ENCODE assay signal across 1 cellular context in genomic region chr12:46814143-46814542, GRCh38.
A peak's percentile ranks its signal among the peaks of the same experiment; 100 is the strongest.
TF ChIP-seq lines count a peak whose summit lies in the region.

No MANE protein-coding gene starts in this region.

TF ChIP-seq in HepG2, 621 proteins besides CTCF, POLR2A, EP300 and RAD21 (continued from another document and continues in another):
- TF ChIP-seq ZBTB40 (IDR thresholded peaks at IDR 0.05) (no peak), ZBTB40 (CRISPR knock-in tag; IDR thresholded peaks at IDR 0.05) (no peak; the same call in 1 of the 2 replicates), MED13 (CRISPR knock-in tag; IDR thresholded peaks at IDR 0.05) (0 out of 2 replicates have a peak, but pooled peaks have one; percentile 49), ZEB1 (IDR thresholded peaks at IDR 0.05; ENCODE audit: insufficient replicate concordance, low read depth) (peak; percentile 56), ZFP36 (IDR thresholded peaks at IDR 0.05; ENCODE audit: borderline replicate concordance, low read depth, low read length, partially characterized antibody) (no peak), HIC2 (CRISPR knock-in tag; IDR thresholded peaks at IDR 0.05; ENCODE audit: low read depth) (no peak), ZNF773 (CRISPR knock-in tag; IDR thresholded peaks at IDR 0.05; ENCODE audit: borderline replicate concordance) (no peak), SIN3A (IDR thresholded peaks at IDR 0.05; ENCODE audit: borderline replicate concordance, low read depth, low read length) (no peak), ZNF362 (CRISPR knock-in tag; IDR thresholded peaks at IDR 0.05; ENCODE audit: borderline replicate concordance) (no peak; the same call in 1 of the 2 replicates), U2AF2 (IDR thresholded peaks at IDR 0.05; ENCODE audit: low read depth, low read length) (no peak), BRCA1 (CRISPR knock-in tag; IDR thresholded peaks at IDR 0.05) (no peak), JUND (CRISPR knock-in tag; IDR thresholded peaks at IDR 0.05) (no peak), ZBTB34 (CRISPR knock-in tag; IDR thresholded peaks at IDR 0.05) (0 out of 2 replicates have a peak, but pooled peaks have one; percentile 54), ZNF512 (CRISPR knock-in tag; IDR thresholded peaks at IDR 0.05) (no peak), MED1 (CRISPR knock-in tag; IDR thresholded peaks at IDR 0.05) (peak; percentile 96), SOX6 (IDR thresholded peaks at IDR 0.05) (no peak), SOX6 (CRISPR knock-in tag; IDR thresholded peaks at IDR 0.05) (peak; percentile 93), ZNF713 (CRISPR knock-in tag; IDR thresholded peaks at IDR 0.05) (no peak), NFATC3 (CRISPR knock-in tag; IDR thresholded peaks at IDR 0.05) (no peak), MXI1 (IDR thresholded peaks at IDR 0.05; ENCODE audit: borderline replicate concordance, low read depth, low read length) (no peak), RARA (CRISPR knock-in tag; IDR thresholded peaks at IDR 0.05) (peak; percentile 98), NRL (CRISPR knock-in tag; IDR thresholded peaks at IDR 0.05; ENCODE audit: borderline replicate concordance) (no peak), CAMTA2 (CRISPR knock-in tag; IDR thresholded peaks at IDR 0.05; ENCODE audit: borderline replicate concordance) (no peak), ZNF343 (CRISPR knock-in tag; IDR thresholded peaks at IDR 0.05) (no peak), ZNF780A (CRISPR knock-in tag; IDR thresholded peaks at IDR 0.05) (no peak), HOXD1 (CRISPR knock-in tag; IDR thresholded peaks at IDR 0.05) (peak; percentile 55; the same call in 1 of the 2 replicates), E2F5 (CRISPR knock-in tag; conservative IDR thresholded peaks at IDR 0.05) (no peak), ZZZ3 (CRISPR knock-in tag; IDR thresholded peaks at IDR 0.05; ENCODE audit: borderline replicate concordance) (no peak), KDM5B (CRISPR knock-in tag; IDR thresholded peaks at IDR 0.05; ENCODE audit: borderline replicate concordance) (no peak), ONECUT2 (CRISPR knock-in tag; IDR thresholded peaks at IDR 0.05) (peak; percentile 46; the same call in 1 of the 2 replicates), TIGD3 (CRISPR knock-in tag; IDR thresholded peaks at IDR 0.05; ENCODE audit: borderline replicate concordance) (no peak), DPF2 (CRISPR knock-in tag; IDR thresholded peaks at IDR 0.05; ENCODE audit: borderline replicate concordance, low read depth) (peak; percentile 79), ZNF605 (CRISPR knock-in tag; IDR thresholded peaks at IDR 0.05) (no peak), GMEB1 (CRISPR knock-in tag; IDR thresholded peaks at IDR 0.05; ENCODE audit: borderline replicate concordance) (no peak; the same call in 1 of the 2 replicates), SRSF1 (optimal IDR thresholded peaks at IDR 0.05; ENCODE audit: low read depth, low read length) (no peak), FUBP1 (CRISPR knock-in tag; IDR thresholded peaks at IDR 0.05; ENCODE audit: borderline replicate concordance) (no peak), ZNF264 (CRISPR knock-in tag; IDR thresholded peaks at IDR 0.05) (no peak), MBD4 (IDR thresholded peaks at IDR 0.05; ENCODE audit: borderline replicate concordance, low read length) (0 out of 2 replicates have a peak, but pooled peaks have one; percentile 62), TCF7L2 (IDR thresholded peaks at IDR 0.05; ENCODE audit: low read depth, low read length) (no peak), ZFP41 (CRISPR knock-in tag; IDR thresholded peaks at IDR 0.05; ENCODE audit: borderline replicate concordance) (no peak)
